2 cellular contexts compared by ENCODE assay signal in the genomic region with DNA sequence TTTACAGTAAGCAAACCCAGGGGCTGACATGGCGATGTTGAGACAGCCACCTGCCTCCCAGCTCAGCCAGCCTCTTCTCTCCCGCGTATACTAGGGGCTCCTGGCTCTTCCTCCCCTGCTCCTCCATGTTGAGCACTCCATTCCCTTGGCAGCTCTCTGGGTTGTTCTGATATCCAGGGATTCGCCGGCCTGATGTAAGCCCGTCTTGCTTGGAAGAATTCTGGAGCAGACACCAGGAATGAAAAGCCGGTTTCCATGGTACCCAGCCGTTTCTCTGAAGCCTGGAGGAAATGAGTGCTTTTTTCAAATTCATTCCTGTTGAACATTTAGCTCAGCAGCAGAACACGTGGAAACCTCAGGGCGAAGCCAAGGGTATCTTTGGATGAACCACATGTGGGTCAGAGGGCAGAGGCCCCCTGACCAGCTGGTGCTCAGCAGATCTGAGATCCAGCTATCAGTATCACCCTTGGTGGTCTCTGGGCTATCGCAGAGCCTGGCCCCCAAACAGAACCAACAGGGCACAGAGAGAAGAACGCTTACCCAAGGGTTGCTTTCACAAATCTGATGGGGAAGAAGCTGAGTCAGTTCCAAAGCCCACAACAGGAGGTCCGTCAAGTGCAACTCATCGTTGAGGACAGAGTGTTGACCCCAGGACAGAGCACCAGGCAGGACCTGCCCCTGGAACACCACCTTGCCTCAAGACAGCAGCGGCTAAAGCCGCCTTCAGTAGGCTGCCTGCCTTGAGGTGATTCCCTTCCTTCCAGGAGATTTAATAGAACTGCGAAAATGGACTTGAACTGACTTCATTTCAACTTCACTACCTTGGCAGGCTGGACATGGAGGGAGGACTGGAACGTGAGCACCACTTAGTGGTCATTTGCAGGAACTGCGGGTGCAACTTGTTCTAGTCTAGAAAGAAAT.
TF ChIP-seq lines count a peak whose summit lies in the region.

No MANE protein-coding gene starts in this region.

TF ChIP-seq in SK-N-SH treated with all-trans-retinoic acid at 6 μM for 48 hours, 23 proteins besides CTCF, POLR2A, EP300 and RAD21:
- TF ChIP-seq, protein P1, sequence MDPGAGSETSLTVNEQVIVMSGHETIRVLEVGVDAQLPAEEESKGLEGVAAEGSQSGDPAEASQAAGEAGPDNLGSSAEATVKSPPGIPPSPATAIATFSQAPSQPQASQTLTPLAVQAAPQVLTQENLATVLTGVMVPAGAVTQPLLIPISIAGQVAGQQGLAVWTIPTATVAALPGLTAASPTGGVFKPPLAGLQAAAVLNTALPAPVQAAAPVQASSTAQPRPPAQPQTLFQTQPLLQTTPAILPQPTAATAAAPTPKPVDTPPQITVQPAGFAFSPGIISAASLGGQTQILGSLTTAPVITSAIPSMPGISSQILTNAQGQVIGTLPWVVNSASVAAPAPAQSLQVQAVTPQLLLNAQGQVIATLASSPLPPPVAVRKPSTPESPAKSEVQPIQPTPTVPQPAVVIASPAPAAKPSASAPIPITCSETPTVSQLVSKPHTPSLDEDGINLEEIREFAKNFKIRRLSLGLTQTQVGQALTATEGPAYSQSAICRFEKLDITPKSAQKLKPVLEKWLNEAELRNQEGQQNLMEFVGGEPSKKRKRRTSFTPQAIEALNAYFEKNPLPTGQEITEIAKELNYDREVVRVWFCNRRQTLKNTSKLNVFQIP (CRISPR knock-in tag; IDR thresholded peaks at IDR 0.05; ENCODE audit: borderline replicate concordance, low read depth) = no peak
- TF ChIP-seq TCF4 (CRISPR knock-in tag; IDR thresholded peaks at IDR 0.05; ENCODE audit: borderline replicate concordance) (no peak), RARB (CRISPR knock-in tag; IDR thresholded peaks at IDR 0.05) (no peak), TOX (CRISPR knock-in tag; IDR thresholded peaks at IDR 0.05; ENCODE audit: borderline replicate concordance) (no peak), ISL1 (CRISPR knock-in tag; IDR thresholded peaks at IDR 0.05) (no peak), CSDC2 (CRISPR knock-in tag; IDR thresholded peaks at IDR 0.05) (no peak), ZFP30 (CRISPR knock-in tag; IDR thresholded peaks at IDR 0.05) (no peak), ZC3H10 (CRISPR knock-in tag; IDR thresholded peaks at IDR 0.05) (no peak), ZFP3 (CRISPR knock-in tag; IDR thresholded peaks at IDR 0.05) (no peak), ZNF8 (CRISPR knock-in tag; IDR thresholded peaks at IDR 0.05) (no peak), ZNF70 (CRISPR knock-in tag; IDR thresholded peaks at IDR 0.05) (no peak), SNAI2 (CRISPR knock-in tag; IDR thresholded peaks at IDR 0.05) (no peak)
- TF ChIP-seq, protein P2, sequence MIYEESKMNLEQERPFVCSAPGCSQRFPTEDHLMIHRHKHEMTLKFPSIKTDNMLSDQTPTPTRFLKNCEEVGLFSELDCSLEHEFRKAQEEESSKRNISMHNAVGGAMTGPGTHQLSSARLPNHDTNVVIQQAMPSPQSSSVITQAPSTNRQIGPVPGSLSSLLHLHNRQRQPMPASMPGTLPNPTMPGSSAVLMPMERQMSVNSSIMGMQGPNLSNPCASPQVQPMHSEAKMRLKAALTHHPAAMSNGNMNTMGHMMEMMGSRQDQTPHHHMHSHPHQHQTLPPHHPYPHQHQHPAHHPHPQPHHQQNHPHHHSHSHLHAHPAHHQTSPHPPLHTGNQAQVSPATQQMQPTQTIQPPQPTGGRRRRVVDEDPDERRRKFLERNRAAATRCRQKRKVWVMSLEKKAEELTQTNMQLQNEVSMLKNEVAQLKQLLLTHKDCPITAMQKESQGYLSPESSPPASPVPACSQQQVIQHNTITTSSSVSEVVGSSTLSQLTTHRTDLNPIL (CRISPR knock-in tag; IDR thresholded peaks at IDR 0.05; ENCODE audit: low read depth) = no peak
- TF ChIP-seq, protein P3, sequence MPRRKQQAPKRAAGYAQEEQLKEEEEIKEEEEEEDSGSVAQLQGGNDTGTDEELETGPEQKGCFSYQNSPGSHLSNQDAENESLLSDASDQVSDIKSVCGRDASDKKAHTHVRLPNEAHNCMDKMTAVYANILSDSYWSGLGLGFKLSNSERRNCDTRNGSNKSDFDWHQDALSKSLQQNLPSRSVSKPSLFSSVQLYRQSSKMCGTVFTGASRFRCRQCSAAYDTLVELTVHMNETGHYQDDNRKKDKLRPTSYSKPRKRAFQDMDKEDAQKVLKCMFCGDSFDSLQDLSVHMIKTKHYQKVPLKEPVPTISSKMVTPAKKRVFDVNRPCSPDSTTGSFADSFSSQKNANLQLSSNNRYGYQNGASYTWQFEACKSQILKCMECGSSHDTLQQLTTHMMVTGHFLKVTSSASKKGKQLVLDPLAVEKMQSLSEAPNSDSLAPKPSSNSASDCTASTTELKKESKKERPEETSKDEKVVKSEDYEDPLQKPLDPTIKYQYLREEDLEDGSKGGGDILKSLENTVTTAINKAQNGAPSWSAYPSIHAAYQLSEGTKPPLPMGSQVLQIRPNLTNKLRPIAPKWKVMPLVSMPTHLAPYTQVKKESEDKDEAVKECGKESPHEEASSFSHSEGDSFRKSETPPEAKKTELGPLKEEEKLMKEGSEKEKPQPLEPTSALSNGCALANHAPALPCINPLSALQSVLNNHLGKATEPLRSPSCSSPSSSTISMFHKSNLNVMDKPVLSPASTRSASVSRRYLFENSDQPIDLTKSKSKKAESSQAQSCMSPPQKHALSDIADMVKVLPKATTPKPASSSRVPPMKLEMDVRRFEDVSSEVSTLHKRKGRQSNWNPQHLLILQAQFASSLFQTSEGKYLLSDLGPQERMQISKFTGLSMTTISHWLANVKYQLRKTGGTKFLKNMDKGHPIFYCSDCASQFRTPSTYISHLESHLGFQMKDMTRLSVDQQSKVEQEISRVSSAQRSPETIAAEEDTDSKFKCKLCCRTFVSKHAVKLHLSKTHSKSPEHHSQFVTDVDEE (CRISPR knock-in tag; IDR thresholded peaks at IDR 0.05) = no peak
- TF ChIP-seq, protein P4, sequence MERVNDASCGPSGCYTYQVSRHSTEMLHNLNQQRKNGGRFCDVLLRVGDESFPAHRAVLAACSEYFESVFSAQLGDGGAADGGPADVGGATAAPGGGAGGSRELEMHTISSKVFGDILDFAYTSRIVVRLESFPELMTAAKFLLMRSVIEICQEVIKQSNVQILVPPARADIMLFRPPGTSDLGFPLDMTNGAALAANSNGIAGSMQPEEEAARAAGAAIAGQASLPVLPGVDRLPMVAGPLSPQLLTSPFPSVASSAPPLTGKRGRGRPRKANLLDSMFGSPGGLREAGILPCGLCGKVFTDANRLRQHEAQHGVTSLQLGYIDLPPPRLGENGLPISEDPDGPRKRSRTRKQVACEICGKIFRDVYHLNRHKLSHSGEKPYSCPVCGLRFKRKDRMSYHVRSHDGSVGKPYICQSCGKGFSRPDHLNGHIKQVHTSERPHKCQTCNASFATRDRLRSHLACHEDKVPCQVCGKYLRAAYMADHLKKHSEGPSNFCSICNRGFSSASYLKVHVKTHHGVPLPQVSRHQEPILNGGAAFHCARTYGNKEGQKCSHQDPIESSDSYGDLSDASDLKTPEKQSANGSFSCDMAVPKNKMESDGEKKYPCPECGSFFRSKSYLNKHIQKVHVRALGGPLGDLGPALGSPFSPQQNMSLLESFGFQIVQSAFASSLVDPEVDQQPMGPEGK (CRISPR knock-in tag; IDR thresholded peaks at IDR 0.05; ENCODE audit: borderline replicate concordance) = no peak

TF ChIP-seq in GM12878, 131 proteins besides CTCF, POLR2A, EP300 and RAD21 (continued from another document):
- TF ChIP-seq SMC3 (IDR thresholded peaks at IDR 0.05; ENCODE audit: borderline replicate concordance, low read length) = peak; percentile 91
- TF ChIP-seq, protein P5, sequence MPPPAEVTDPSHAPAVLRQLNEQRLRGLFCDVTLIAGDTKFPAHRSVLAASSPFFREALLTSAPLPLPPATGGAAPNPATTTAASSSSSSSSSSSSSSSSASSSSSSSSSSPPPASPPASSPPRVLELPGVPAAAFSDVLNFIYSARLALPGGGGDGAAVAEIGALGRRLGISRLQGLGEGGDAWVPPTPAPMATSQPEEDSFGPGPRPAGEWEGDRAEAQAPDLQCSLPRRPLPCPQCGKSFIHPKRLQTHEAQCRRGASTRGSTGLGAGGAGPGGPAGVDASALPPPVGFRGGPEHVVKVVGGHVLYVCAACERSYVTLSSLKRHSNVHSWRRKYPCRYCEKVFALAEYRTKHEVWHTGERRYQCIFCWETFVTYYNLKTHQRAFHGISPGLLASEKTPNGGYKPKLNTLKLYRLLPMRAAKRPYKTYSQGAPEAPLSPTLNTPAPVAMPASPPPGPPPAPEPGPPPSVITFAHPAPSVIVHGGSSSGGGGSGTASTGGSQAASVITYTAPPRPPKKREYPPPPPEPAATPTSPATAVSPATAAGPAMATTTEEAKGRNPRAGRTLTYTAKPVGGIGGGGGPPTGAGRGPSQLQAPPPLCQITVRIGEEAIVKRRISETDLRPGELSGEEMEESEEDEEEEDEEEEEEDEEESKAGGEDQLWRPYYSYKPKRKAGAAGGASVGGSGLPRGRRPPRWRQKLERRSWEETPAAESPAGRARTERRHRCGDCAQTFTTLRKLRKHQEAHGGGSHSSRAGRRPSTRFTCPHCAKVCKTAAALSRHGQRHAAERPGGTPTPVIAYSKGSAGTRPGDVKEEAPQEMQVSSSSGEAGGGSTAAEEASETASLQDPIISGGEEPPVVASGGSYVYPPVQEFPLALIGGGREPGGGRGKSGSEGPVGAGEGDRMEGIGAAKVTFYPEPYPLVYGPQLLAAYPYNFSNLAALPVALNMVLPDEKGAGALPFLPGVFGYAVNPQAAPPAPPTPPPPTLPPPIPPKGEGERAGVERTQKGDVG (CRISPR knock-in tag; IDR thresholded peaks at IDR 0.05) = no peak
- no peak for TF ChIP-seq EGR1 (IDR thresholded peaks at IDR 0.05; ENCODE audit: borderline replicate concordance in 1 of 2, low read depth in 2 of 2, low read length in 2 of 2)
- no peak for TF ChIP-seq MEF2B (IDR thresholded peaks at IDR 0.05; ENCODE audit: partially characterized antibody, poor library complexity, severe bottlenecking)
- TF ChIP-seq RELA (IDR thresholded peaks at IDR 0.05; ENCODE audit: borderline replicate concordance, partially characterized antibody) = no peak
- 0 out of 2 replicates have a peak, but pooled peaks have one; percentile 23 for TF ChIP-seq RB1 (IDR thresholded peaks at IDR 0.05; ENCODE audit: borderline replicate concordance)
